Comparison of ENCODE assay signal across 15 cellular contexts in genomic region chr9:122087406-122088200, GRCh38. TPM values are rescaled to one million over a fixed set of nuclear protein-coding genes. Genes with fewer than 3 reads are reported as not detected.
DNase-seq lines count a peak whose midpoint lies in the region; ATAC-seq, FAIRE-seq and TF ChIP-seq lines count a peak whose summit lies in the region.
"Had no signal": no experiment of that assay in that cellular context is flagged by ENCODE, and none has a peak within 500 bp of the region (broad histone marks: within the 10 kb centered on the region; RNA-seq: fewer than 3 reads in every experiment).

No MANE protein-coding gene starts in this region.

- no peaks in the 10 kb centered on the region for H3K9me2 ChIP-seq in GM23248 (ENCODE audit: insufficient read depth)

- peaks cover 3% of the 10 kb centered on the region for H3K27me3 Mint-ChIP-seq in activated T-helper 2 cell treated with anti-CD3 and anti-CD28 coated beads, Interferon-gamma antibody, Interleukin-2, Interleukin-4, amounts not matched to agents 10 μg/mL and 5 μg/mL and 100 μg/mL, durations not matched to agents 14 hours and 24 hours and 36 hours (ENCODE audit: low read depth)
- H3K27me3 Mint-ChIP-seq: CD8-positive, alpha-beta memory T cell had no signal

- H3K4me3 Mint-ChIP-seq in activated T-helper 2 cell treated with anti-CD3 and anti-CD28 coated beads, Interferon-gamma antibody, Interleukin-2, Interleukin-4, amounts not matched to agents 10 μg/mL and 5 μg/mL and 100 μg/mL, durations not matched to agents 14 hours and 24 hours and 36 hours (ENCODE audit: low read depth): no peak overlapping the region
- H3K4me3 Mint-ChIP-seq: nephron progenitor cell had no signal

- peaks cover 84% of the 10 kb centered on the region for H3K79me2 ChIP-seq in GM23248 (ENCODE audit: insufficient read depth)

- TF ChIP-seq POLR2A in stomach (IDR thresholded peaks at IDR 0.05) (no peak), ovary (IDR thresholded peaks at IDR 0.05) (no peak), thyroid gland (IDR thresholded peaks at IDR 0.05) (no peak)

- H3K36me3 Mint-ChIP-seq in activated T-helper 2 cell treated with anti-CD3 and anti-CD28 coated beads, Interferon-gamma antibody, Interleukin-2, Interleukin-4, amounts not matched to agents 10 μg/mL and 5 μg/mL and 100 μg/mL, durations not matched to agents 14 hours and 24 hours and 36 hours (ENCODE audit: low read depth): no peaks in the 10 kb centered on the region

- intact Hi-C loops in left ventricle myocardium superior (cut with micrococcal nuclease): no loop called here
- intact Hi-C loops in stomach (cut with DNase I; ENCODE audit: low total_unique reads): no loop called here
- intact Hi-C loops in ovary (cut with DNase I): no loop called here
- intact Hi-C loops in thyroid gland (cut with DNase I): no loop called here
- intact Hi-C loops in activated T-helper 2 cell treated with anti-CD3 and anti-CD28 coated beads, Interferon-gamma antibody, Interleukin-2, Interleukin-4, amounts not matched to agents 10 μg/mL and 5 μg/mL and 100 μg/mL, durations not matched to agents 14 hours and 24 hours and 36 hours (cut with micrococcal nuclease): no loop called here

- peaks cover 11% of the 10 kb centered on the region for H3K4me1 Mint-ChIP-seq in activated T-helper 2 cell treated with anti-CD3 and anti-CD28 coated beads, Interferon-gamma antibody, Interleukin-2, Interleukin-4, amounts not matched to agents 10 μg/mL and 5 μg/mL and 100 μg/mL, durations not matched to agents 14 hours and 24 hours and 36 hours (ENCODE audit: low read depth)

- H3K27me3 ChIP-seq in GM23248 (replicated peaks; ENCODE audit: insufficient read depth): no peaks in the 10 kb centered on the region
- H3K27me3 ChIP-seq in bronchial epithelial cell (ENCODE audit: control insufficient read depth, insufficient read depth, low read length): no peaks in the 10 kb centered on the region
- no peaks in the 10 kb centered on the region for H3K27me3 ChIP-seq in stomach
- no peaks in the 10 kb centered on the region for H3K27me3 ChIP-seq in ovary
- no peaks in the 10 kb centered on the region for H3K27me3 ChIP-seq in thyroid gland
- H3K27me3 ChIP-seq: brain microvascular endothelial cell had no signal

- no peak overlapping the region for H3K27ac Mint-ChIP-seq in activated T-helper 2 cell treated with anti-CD3 and anti-CD28 coated beads, Interferon-gamma antibody, Interleukin-2, Interleukin-4, amounts not matched to agents 10 μg/mL and 5 μg/mL and 100 μg/mL, durations not matched to agents 14 hours and 24 hours and 36 hours
- H3K27ac Mint-ChIP-seq: CD8-positive, alpha-beta memory T cell; nephron progenitor cell had no signal

- in situ Hi-C loops in GM23248 (cut with MboI): no loop called here

- H2AFZ ChIP-seq in GM23248: no peak overlapping the region

- H3K9me3 Mint-ChIP-seq in activated T-helper 2 cell treated with anti-CD3 and anti-CD28 coated beads, Interferon-gamma antibody, Interleukin-2, Interleukin-4, amounts not matched to agents 10 μg/mL and 5 μg/mL and 100 μg/mL, durations not matched to agents 14 hours and 24 hours and 36 hours: no peaks in the 10 kb centered on the region
- H3K9me3 Mint-ChIP-seq: CD8-positive, alpha-beta memory T cell; nephron progenitor cell had no signal

- H3K4me1 ChIP-seq in GM23248 (ENCODE audit: insufficient read depth) (peaks cover 25% of the 10 kb centered on the region), stomach (peaks cover 20 to 73% (median 45%) of the 10 kb centered on the region in 4 donors), ovary (ENCODE audit: insufficient read depth) (peaks cover 15% of the 10 kb centered on the region), thyroid gland (peaks cover 18% of the 10 kb centered on the region in 2 donors)

- H3K36me3 ChIP-seq in GM23248 (ENCODE audit: low read depth): no peaks in the 10 kb centered on the region
- no peaks in the 10 kb centered on the region for H3K36me3 ChIP-seq in bronchial epithelial cell (ENCODE audit: control insufficient read depth, insufficient read depth, low read length)
- no peaks in the 10 kb centered on the region for H3K36me3 ChIP-seq in stomach
- no peaks in the 10 kb centered on the region for H3K36me3 ChIP-seq in ovary
- H3K36me3 ChIP-seq in thyroid gland: no peaks in the 10 kb centered on the region
- H3K36me3 ChIP-seq: brain microvascular endothelial cell, HAP-1 had no signal

- no peaks in the 10 kb centered on the region for H3K9me3 ChIP-seq in GM23248 (ENCODE audit: low read depth)
- no peaks in the 10 kb centered on the region for H3K9me3 ChIP-seq in stomach
- no peaks in the 10 kb centered on the region for H3K9me3 ChIP-seq in ovary
- no peaks in the 10 kb centered on the region for H3K9me3 ChIP-seq in thyroid gland
- H3K9me3 ChIP-seq: HAP-1 had no signal

- H3K4me3 ChIP-seq in GM23248 (no peak overlapping the region), bronchial epithelial cell (ENCODE audit: low read depth, low read length) (no peak overlapping the region), stomach (no peak overlapping the region), ovary (no peak overlapping the region), thyroid gland (replicated peaks in 1 of 3) (no peak overlapping the region)
- H3K4me3 ChIP-seq: HAP-1 had no signal

- peak overlapping the region; percentile 60 for H3K27ac ChIP-seq in GM23248
- peak overlapping the region; percentile 9 to 69 (median 39) for H3K27ac ChIP-seq in stomach
- no peak overlapping the region for H3K27ac ChIP-seq in ovary
- no peak overlapping the region for H3K27ac ChIP-seq in thyroid gland
- H3K27ac ChIP-seq: brain microvascular endothelial cell had no signal

- peak overlapping the region; percentile 4 for H3K4me2 ChIP-seq in GM23248 (ENCODE audit: unreplicated experiment)

- TF ChIP-seq CTCF in bronchial epithelial cell (IDR thresholded peaks at IDR 0.05; ENCODE audit: insufficient read depth, low read length, severe bottlenecking): no peak
- no peak for TF ChIP-seq CTCF in stomach (IDR thresholded peaks at IDR 0.05)
- TF ChIP-seq CTCF in ovary (IDR thresholded peaks at IDR 0.05): no peak
- no peak for TF ChIP-seq CTCF in thyroid gland (IDR thresholded peaks at IDR 0.05)

- no peak for FAIRE-seq in bronchial epithelial cell (lab: Jason Lieb, UNC)
- FAIRE-seq: GM19239, islet of Langerhans had no signal

- DNase-seq in GM23248 (peak; percentile 77), bronchial epithelial cell (ENCODE audit: low read depth) (peak; percentile 10), left ventricle myocardium superior (no peak), stomach (no peak), ovary (no peak), thyroid gland (no peak)
- no peak for DNase-seq in activated T-helper 2 cell treated with anti-CD3 and anti-CD28 coated beads, Interferon-gamma antibody, Interleukin-2, Interleukin-4, amounts not matched to agents 10 μg/mL and 5 μg/mL and 100 μg/mL, durations not matched to agents 14 hours and 24 hours and 36 hours (ENCODE audit: low spot score)
- DNase-seq: brain microvascular endothelial cell; CD8-positive, alpha-beta memory T cell; NCI-H524 treated with DMSO at 0.1 percent for 48 hours; nephron progenitor cell had no signal

- peaks cover 5% of the 10 kb centered on the region; the same call in 1 of the 2 replicates for H4K20me1 ChIP-seq in GM23248 (ENCODE audit: insufficient read depth)

- 53 to 72% methylated on average over 8 of the region's 8 CpGs for WGBS in GM23248 (ENCODE audit: low coverage in 1 of 2, low lambda C conversion rate in 2 of 2, missing lambda C conversion rate in 2 of 2), 2 experiments
- 60 to 85% (median 79%) methylated on average over 8 of the region's 8 CpGs for WGBS in stomach, 5 donors
- WGBS in ovary, 3 donors: 72 to 79% (median 77%) methylated on average over 8 of the region's 8 CpGs
- 91 to 92% methylated on average over 8 of the region's 8 CpGs for WGBS in thyroid gland, 2 donors

- peak; percentile 64 for ATAC-seq in left ventricle myocardium superior
- ATAC-seq in GM19455 (IDR thresholded peaks at IDR 0.05; ENCODE audit: unreplicated experiment): no peak

- peaks cover 26% of the 10 kb centered on the region; the same call in 1 of the 2 replicates for H3F3A ChIP-seq in GM23248 (ENCODE audit: insufficient read depth)

- TF ChIP-seq EP300 in stomach (IDR thresholded peaks at IDR 0.05) (no peak), ovary (IDR thresholded peaks at IDR 0.05) (no peak)

- peak overlapping the region; percentile 3; the same call in 1 of the 2 replicates for H3K9ac ChIP-seq in GM23248

RNA-seq across cellular contexts. Expression of gene TTLL11, which starts 5.5 kb away (rescaled TPM):
- total RNA-seq in GM23248 (2014; rRNA removed; shearing (Covaris generic)): 6.3 and 6.4 TPM in 2 replicates
- 5.0 and 5.1 TPM in 2 replicates for polyA plus RNA-seq in GM23248 (2016; fragmentation: Nextera tagmentation; extraction: Ambion mirVana)
- total RNA-seq in bronchial epithelial cell: 1.8 and 2.3 TPM in 2 replicates
- total RNA-seq in left ventricle myocardium superior: 5.8 TPM
- total RNA-seq in stomach: 10 to 100 TPM in 3 of 5 donors, 1 to 10 TPM in 2; 4.2 to 18.2 (median 10.4) TPM
- 10 to 100 TPM in 1 of 3 donors, 1 to 10 TPM in 2; 3.6 to 11.0 (median 8.3) TPM for polyA plus RNA-seq in stomach
- total RNA-seq in ovary: 10 to 100 TPM in 3 of 7 donors, 1 to 10 TPM in 4; 7.5 to 13.5 (median 9.2) TPM
- 10 to 100 TPM in 1 of 2 donors, 1 to 10 TPM in 1; 6.1 to 10.4 TPM for polyA plus RNA-seq in ovary
- 10 to 100 TPM in 2 of 4 donors, 1 to 10 TPM in 2; 7.9 to 14.4 (median 9.7) TPM for total RNA-seq in thyroid gland
- 2.2 and 2.4 TPM in 2 replicates for total RNA-seq in activated T-helper 2 cell treated with anti-CD3 and anti-CD28 coated beads, Interferon-gamma antibody, Interleukin-2, Interleukin-4, amounts not matched to agents 10 μg/mL and 5 μg/mL and 100 μg/mL, durations not matched to agents 14 hours and 24 hours and 36 hours

Comparison
In these comparisons a context has a peak if more than half of its experiments do, and no peak if none do; other contexts are left out.
1. DNase-seq: peak in GM23248 (single experiment) and bronchial epithelial cell (single experiment); none in left ventricle myocardium superior (single experiment), stomach (single experiment), ovary (0 of 5), thyroid gland (0 of 2) and activated T-helper 2 cell treated with anti-CD3 and anti-CD28 coated beads, Interferon-gamma antibody, Interleukin-2, Interleukin-4, amounts not matched to agents 10 μg/mL and 5 μg/mL and 100 μg/mL, durations not matched to agents 14 hours and 24 hours and 36 hours (single experiment).
2. H3K27ac ChIP-seq: peak in GM23248 (single experiment) and stomach (5 of 5); none in ovary (0 of 2) and thyroid gland (0 of 3).